Comparison of ENCODE assay signal across 1 cellular context in genomic region chr4:88158360-88159136, GRCh38.
A peak's percentile ranks its signal among the peaks of the same experiment; 100 is the strongest.
TF ChIP-seq lines count a peak whose summit lies in the region.

ABCG2 (minus strand) TSS chr4:88158639; CDS start chr4:88139995, 18,644 bp downstream.

TF ChIP-seq in HepG2, 621 proteins besides CTCF, POLR2A, EP300 and RAD21 (continued from another document and continues in another):
- TF ChIP-seq ZNF275 (CRISPR knock-in tag; IDR thresholded peaks at IDR 0.05; ENCODE audit: borderline replicate concordance): no peak
- peak; percentile 89; the same call in 1 of the 2 replicates for TF ChIP-seq MYC (CRISPR knock-in tag; IDR thresholded peaks at IDR 0.05; ENCODE audit: borderline replicate concordance)
- TF ChIP-seq SYNCRIP (IDR thresholded peaks at IDR 0.05; ENCODE audit: insufficient read depth, low read depth, low read length): no peak
- no peak for TF ChIP-seq SP4 (CRISPR knock-in tag; IDR thresholded peaks at IDR 0.05)
- no peak for TF ChIP-seq ZNF558 (CRISPR knock-in tag; IDR thresholded peaks at IDR 0.05; ENCODE audit: borderline replicate concordance)
- TF ChIP-seq GPN1 (CRISPR knock-in tag; IDR thresholded peaks at IDR 0.05; ENCODE audit: borderline replicate concordance): no peak
- TF ChIP-seq ZNF232 (CRISPR knock-in tag; IDR thresholded peaks at IDR 0.05; ENCODE audit: borderline replicate concordance): no peak
- TF ChIP-seq ZNF407 (CRISPR knock-in tag; IDR thresholded peaks at IDR 0.05; ENCODE audit: not compliant biosample characterization): peak; percentile 77
- no peak for TF ChIP-seq FOXK1 (CRISPR knock-in tag; IDR thresholded peaks at IDR 0.05; ENCODE audit: borderline replicate concordance, low read depth)
- no peak for TF ChIP-seq HDAC2 (CRISPR knock-in tag; IDR thresholded peaks at IDR 0.05)
- peak; percentile 76; the same call in 1 of the 2 replicates for TF ChIP-seq ZNF546 (CRISPR knock-in tag; conservative IDR thresholded peaks at IDR 0.05)
- no peak for TF ChIP-seq ZBTB26 (CRISPR knock-in tag; IDR thresholded peaks at IDR 0.05; ENCODE audit: borderline replicate concordance)
- no peak for TF ChIP-seq HNRNPUL1 (IDR thresholded peaks at IDR 0.05; ENCODE audit: low read depth, low read length)
- no peak for TF ChIP-seq ZNF710 (CRISPR knock-in tag; IDR thresholded peaks at IDR 0.05; ENCODE audit: borderline replicate concordance)
- TF ChIP-seq FOXP1 (IDR thresholded peaks at IDR 0.05): no peak
- no peak for TF ChIP-seq FOXP1 (CRISPR knock-in tag; IDR thresholded peaks at IDR 0.05)
- 0 out of 2 replicates have a peak, but pooled peaks have one; percentile 20 for TF ChIP-seq ZNF205 (CRISPR knock-in tag; IDR thresholded peaks at IDR 0.05)
- TF ChIP-seq AKAP8 (CRISPR knock-in tag; IDR thresholded peaks at IDR 0.05): no peak
- TF ChIP-seq ZNF510 (CRISPR knock-in tag; IDR thresholded peaks at IDR 0.05; ENCODE audit: low read depth): peak; percentile 75; the same call in 1 of the 2 replicates
- peak; percentile 77 for TF ChIP-seq RBFOX2 (IDR thresholded peaks at IDR 0.05; ENCODE audit: low read depth, low read length)
- TF ChIP-seq MTF2 (CRISPR knock-in tag; IDR thresholded peaks at IDR 0.05; ENCODE audit: borderline replicate concordance): no peak
- no peak for TF ChIP-seq ARID3A (IDR thresholded peaks at IDR 0.05; ENCODE audit: low read depth, low read length)
- peak; percentile 81; the same call in 1 of the 2 replicates for TF ChIP-seq ZNF337 (CRISPR knock-in tag; IDR thresholded peaks at IDR 0.05; ENCODE audit: borderline replicate concordance, low read depth)
- peak; percentile 13; the same call in 1 of the 2 replicates for TF ChIP-seq DRAP1 (CRISPR knock-in tag; IDR thresholded peaks at IDR 0.05)
- TF ChIP-seq SNAPC4 (CRISPR knock-in tag; IDR thresholded peaks at IDR 0.05): no peak
- no peak for TF ChIP-seq DNMT3B (CRISPR knock-in tag; conservative IDR thresholded peaks at IDR 0.05)
- TF ChIP-seq SIX1 (CRISPR knock-in tag; IDR thresholded peaks at IDR 0.05; ENCODE audit: borderline replicate concordance): no peak
- no peak for TF ChIP-seq RFX3 (CRISPR knock-in tag; IDR thresholded peaks at IDR 0.05)
- peak; percentile 34; the same call in 1 of the 2 replicates for TF ChIP-seq TBX2 (CRISPR knock-in tag; IDR thresholded peaks at IDR 0.05; ENCODE audit: borderline replicate concordance)
- TF ChIP-seq DZIP1 (CRISPR knock-in tag; IDR thresholded peaks at IDR 0.05): 0 out of 2 replicates have a peak, but pooled peaks have one; percentile 47
- peak; percentile 75 for TF ChIP-seq NRL (CRISPR knock-in tag; IDR thresholded peaks at IDR 0.05; ENCODE audit: borderline replicate concordance)
- no peak for TF ChIP-seq PCBP1 (IDR thresholded peaks at IDR 0.05; ENCODE audit: borderline replicate concordance, low read depth, low read length)
- TF ChIP-seq DR1 (CRISPR knock-in tag; IDR thresholded peaks at IDR 0.05): no peak
- 0 out of 2 replicates have a peak, but pooled peaks have one; percentile 62 for TF ChIP-seq ZNF552 (CRISPR knock-in tag; IDR thresholded peaks at IDR 0.05; ENCODE audit: borderline replicate concordance)
- TF ChIP-seq SAP130 (CRISPR knock-in tag; IDR thresholded peaks at IDR 0.05; ENCODE audit: low read depth): peak; percentile 78; the same call in 1 of the 2 replicates
- no peak for TF ChIP-seq ZNF83 (CRISPR knock-in tag; IDR thresholded peaks at IDR 0.05; ENCODE audit: borderline replicate concordance)
